25 cellular contexts compared by ENCODE assay signal in the genomic region with DNA sequence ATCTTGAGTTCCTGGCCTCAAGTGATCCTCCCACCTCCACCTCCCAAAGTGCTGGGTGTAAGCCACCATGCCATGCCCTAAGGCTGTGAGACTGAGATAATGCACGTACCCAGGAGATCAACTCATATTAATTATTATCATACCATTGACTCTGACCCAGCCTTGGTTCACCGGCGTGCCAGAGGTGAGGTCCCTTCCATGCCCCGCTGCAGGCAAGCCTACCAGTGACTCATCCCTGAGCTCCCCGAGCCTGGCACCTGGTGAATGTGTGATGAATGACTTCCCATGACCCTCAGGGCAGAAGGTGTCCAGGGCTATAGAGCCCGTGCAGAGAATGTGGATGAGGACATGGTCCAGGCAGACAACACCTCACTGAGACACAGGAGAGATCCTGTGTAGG. TPM values are rescaled to one million over a fixed set of nuclear protein-coding genes. Genes with fewer than 3 reads are reported as not detected.
DNase-seq lines count a peak whose midpoint lies in the region; ATAC-seq, FAIRE-seq and TF ChIP-seq lines count a peak whose summit lies in the region.
"Had no signal": no experiment of that assay in that cellular context is flagged by ENCODE, and none has a peak within 500 bp of the region (broad histone marks: within the 10 kb centered on the region; RNA-seq: fewer than 3 reads in every experiment).

No MANE protein-coding gene starts in this region.

- H3K9me3 ChIP-seq in H1 (ENCODE audit: insufficient read depth in 2 of 2, low read depth in 1 of 2, low read length in 1 of 2) (no peaks in the 10 kb centered on the region), mesenchymal stem cell (ENCODE audit: control insufficient read depth, low read length) (no peaks in the 10 kb centered on the region), suprapubic skin (no peaks in the 10 kb centered on the region)
- H3K9me3 ChIP-seq: BLaER1 treated with 17β-estradiol and CSF1 and Interleukin-3, amounts not matched to agents 10 nM and 100 nM; right atrium auricular region; testis had no signal

- no peak for TF ChIP-seq EP300 in H1 (IDR thresholded peaks at IDR 0.05; ENCODE audit: borderline replicate concordance in 1 of 2, low read depth in 2 of 2, low read length in 2 of 2)
- no peak for TF ChIP-seq EP300 in suprapubic skin (IDR thresholded peaks at IDR 0.05)

- H3K56ac ChIP-seq in H1 (replicated peaks; ENCODE audit: insufficient read length, low read depth, low read length) = no peak overlapping the region

- H4K91ac ChIP-seq in H1 (replicated peaks; ENCODE audit: insufficient read length, low read length) = peak overlapping the region; percentile 81
- H4K91ac ChIP-seq in mesenchymal stem cell (ENCODE audit: low read length) = no peak overlapping the region

- H2BK5ac ChIP-seq in H1 (ENCODE audit: low read depth, low read length) (no peak overlapping the region), mesenchymal stem cell (ENCODE audit: low read depth, low read length, poor library complexity, severe bottlenecking) (no peak overlapping the region)

- no peak overlapping the region for H3K27ac ChIP-seq in H1 (ENCODE audit: low read depth, low read length)
- H3K27ac ChIP-seq in mesenchymal stem cell (ENCODE audit: low read length, poor library complexity, severe bottlenecking) = no peak overlapping the region
- H3K27ac ChIP-seq in suprapubic skin = no peak overlapping the region
- H3K27ac ChIP-seq: BLaER1 treated with 17β-estradiol and CSF1 and Interleukin-3, amounts not matched to agents 10 nM and 100 nM; right atrium auricular region; testis had no signal

- H3K79me1 ChIP-seq in H1 (ENCODE audit: low read depth, low read length) (no peaks in the 10 kb centered on the region), mesenchymal stem cell (replicated peaks; ENCODE audit: low read length, poor library complexity, severe bottlenecking) (peaks cover 17% of the 10 kb centered on the region)

- H2BK12ac ChIP-seq in H1 (ENCODE audit: low read depth, low read length) (peak overlapping the region; percentile 97; the same call in 1 of the 2 replicates), mesenchymal stem cell (ENCODE audit: low read length in 2 of 2) (no peak overlapping the region)

- FAIRE-seq in H1 (lab: Jason Lieb, UNC) = no peak
- FAIRE-seq: endometrium had no signal

- H2BK15ac ChIP-seq in H1 (ENCODE audit: low read length) = peak overlapping the region; percentile 88; the same call in 1 of the 2 replicates
- H2BK15ac ChIP-seq in mesenchymal stem cell (ENCODE audit: low read depth, poor library complexity, severe bottlenecking) = no peak overlapping the region

- peaks cover 0 to 22% (median 12%) of the 10 kb centered on the region in 4 experiments; a peak in 6 of 7 replicates for H3K4me1 ChIP-seq in H1 (replicated peaks in 1 of 4; ENCODE audit: control insufficient read depth in 3 of 4, insufficient read depth in 4 of 4, low read length in 3 of 4)
- peaks cover 45% of the 10 kb centered on the region for H3K4me1 ChIP-seq in mesenchymal stem cell (ENCODE audit: control insufficient read depth, insufficient read depth, low read depth, low read length)
- no peaks in the 10 kb centered on the region for H3K4me1 ChIP-seq in suprapubic skin
- H3K4me1 ChIP-seq: BLaER1 treated with 17β-estradiol and CSF1 and Interleukin-3, amounts not matched to agents 10 nM and 100 nM; right atrium auricular region had no signal

- H4K8ac ChIP-seq in H1 (ENCODE audit: extremely low read depth, insufficient read depth, low read length) (no peak overlapping the region), mesenchymal stem cell (ENCODE audit: low read length) (no peak overlapping the region)

- no peak for TF ChIP-seq RAD21 in H1 (IDR thresholded peaks at IDR 0.05 in 1 of 2, conservative IDR thresholded peaks at IDR 0.05 in 1 of 2; ENCODE audit: low read depth in 2 of 2, low read length in 2 of 2)

- CTCF ChIA-PET in H1 (lab: Charles Lee; ENCODE audit: partially characterized antibody) = interaction anchor here (0.8 to 2.7 kb wide), 5 partner anchors 9 to 21 kb away, joined by 3 to 10 read pairs (median 3); no protein-coding TSS in a partner anchor

- H4K20me1 ChIP-seq in H1 (replicated peaks in 1 of 2; ENCODE audit: control insufficient read depth in 1 of 2, insufficient read depth in 2 of 2, low read length in 2 of 2) = peaks cover 0 to 2% of the 10 kb centered on the region in 2 experiments

- no peak overlapping the region for H3K18ac ChIP-seq in H1 (ENCODE audit: extremely low read depth, low read length)
- H3K18ac ChIP-seq in mesenchymal stem cell (ENCODE audit: low read depth in 1 of 2, low read length in 2 of 2) = no peak overlapping the region

- no peak overlapping the region for H3K23ac ChIP-seq in H1 (ENCODE audit: insufficient read length)
- H3K23ac ChIP-seq in mesenchymal stem cell (ENCODE audit: low read length in 2 of 2) = no peak overlapping the region

- H4K5ac ChIP-seq in H1 (ENCODE audit: insufficient read length, low read depth, low read length) = no peak overlapping the region

- H2AFZ ChIP-seq in H1 (ENCODE audit: low read length) (no peak overlapping the region), mesenchymal stem cell (ENCODE audit: low read depth, low read length) (no peak overlapping the region)

- H2AK5ac ChIP-seq in H1 (ENCODE audit: low read depth, low read length) (peak overlapping the region; percentile 98; the same call in 1 of the 2 replicates), mesenchymal stem cell (ENCODE audit: low read length, severe bottlenecking) (peak overlapping the region; percentile 10)

- 95% methylated on average over 6 of the region's 6 CpGs; no CpG with 5 or more reads in 1 of the 2 experiments for WGBS in H1 (ENCODE audit: extremely low coverage in 1 of 2, insufficient coverage in 1 of 2, insufficient read length in 1 of 2, insufficient replicate concordance in 2 of 2, low coverage in 1 of 2, low lambda C conversion rate in 2 of 2, missing lambda C conversion rate in 1 of 2), 2 experiments
- WGBS in mesenchymal stem cell = 77% methylated on average over 6 of the region's 6 CpGs
- WGBS in suprapubic skin = 66% methylated on average over 6 of the region's 6 CpGs

- peak overlapping the region in 1 of 4 experiments; percentile 14; a peak in 1 of 7 replicates for H3K9ac ChIP-seq in H1 (replicated peaks in 1 of 4; ENCODE audit: extremely low read depth in 1 of 4, low read depth in 3 of 4, low read length in 3 of 4)
- H3K9ac ChIP-seq in mesenchymal stem cell (ENCODE audit: low read length) = no peak overlapping the region
- H3K9ac ChIP-seq: BLaER1 treated with 17β-estradiol and CSF1 and Interleukin-3, amounts not matched to agents 10 nM and 100 nM had no signal

- no peak for ATAC-seq in HG03108 (IDR thresholded peaks at IDR 0.05; ENCODE audit: unreplicated experiment)
- ATAC-seq in SK-N-SH treated with all-trans-retinoic acid at 6 μM for 48 hours = no peak
- ATAC-seq: stimulated activated naive B cell treated with anti-CD40 and anti-IgM and Interleukin-4, amounts not matched to agents 10 μg/mL and 1 μg/mL and 100 μg/mL, for 72 hours had no signal

- TF ChIP-seq CTCF in H1 (IDR thresholded peaks at IDR 0.05; ENCODE audit: control extremely low read depth in 1 of 3, insufficient read depth in 1 of 3, low read depth in 1 of 3, low read length in 3 of 3) = no peak
- no peak for TF ChIP-seq CTCF in suprapubic skin (IDR thresholded peaks at IDR 0.05)

- H2BK20ac ChIP-seq in H1 (ENCODE audit: low read length) = no peak overlapping the region

- TF ChIP-seq POLR2A in H1 (IDR thresholded peaks at IDR 0.05; ENCODE audit: control extremely low read depth in 1 of 2, low read depth in 2 of 2, low read length in 2 of 2) (no peak), suprapubic skin (IDR thresholded peaks at IDR 0.05) (no peak)

- H3K79me2 ChIP-seq in H1 (ENCODE audit: control insufficient read depth in 1 of 2, insufficient read depth in 2 of 2, low read length in 2 of 2) = no peaks in the 10 kb centered on the region

- no peak overlapping the region for H3K4me2 ChIP-seq in H1 (ENCODE audit: insufficient read depth in 1 of 2, low read depth in 2 of 2, low read length in 2 of 2)
- no peak overlapping the region for H3K4me2 ChIP-seq in mesenchymal stem cell (ENCODE audit: low read length, poor library complexity, severe bottlenecking)

- H2BK120ac ChIP-seq in H1 (replicated peaks; ENCODE audit: low read depth, low read length) (no peak overlapping the region), mesenchymal stem cell (ENCODE audit: low read depth, low read length) (no peak overlapping the region)

- H3K14ac ChIP-seq in H1 (ENCODE audit: insufficient read length) = no peak overlapping the region
- no peak overlapping the region for H3K14ac ChIP-seq in mesenchymal stem cell (ENCODE audit: low read length in 2 of 2)

- POLR2A ChIA-PET in H1 (lab: Charles Lee; ENCODE audit: partially characterized antibody) = interaction anchor here (1.0 to 1.7 kb wide), 2 partner anchors 11 to 13 kb away, joined by 3 to 11 read pairs; partner anchors contain the start of gene GAL3ST1

- no peaks in the 10 kb centered on the region for H3K36me3 ChIP-seq in H1 (ENCODE audit: control insufficient read depth in 2 of 4, insufficient read depth in 4 of 4, low read length in 3 of 4)
- peaks cover 0 to 7% of the 10 kb centered on the region in 2 experiments for H3K36me3 ChIP-seq in mesenchymal stem cell (ENCODE audit: control insufficient read depth in 1 of 2, insufficient read depth in 2 of 2, low read depth in 1 of 2, low read length in 2 of 2)
- no peaks in the 10 kb centered on the region for H3K36me3 ChIP-seq in suprapubic skin
- H3K36me3 ChIP-seq: BLaER1 treated with 17β-estradiol and CSF1 and Interleukin-3, amounts not matched to agents 10 nM and 100 nM; right atrium auricular region had no signal

- H3K27me3 ChIP-seq in H1 (replicated peaks in 1 of 4; ENCODE audit: control insufficient read depth in 3 of 4, extremely low read depth in 1 of 4, insufficient read depth in 3 of 4, low read length in 3 of 4) (no peaks in the 10 kb centered on the region), mesenchymal stem cell (ENCODE audit: control insufficient read depth in 1 of 2, insufficient read depth in 1 of 2, low read length in 2 of 2) (peaks cover 0 to 50% of the 10 kb centered on the region in 2 experiments), suprapubic skin (no peaks in the 10 kb centered on the region)
- H3K27me3 ChIP-seq: BLaER1 treated with 17β-estradiol and CSF1 and Interleukin-3, amounts not matched to agents 10 nM and 100 nM; right atrium auricular region; testis had no signal

- H3K4me3 ChIP-seq in H1 (ENCODE audit: extremely low read depth in 1 of 4, insufficient read depth in 2 of 4, low read depth in 3 of 4, low read length in 4 of 4) (no peak overlapping the region), mesenchymal stem cell (ENCODE audit: insufficient read depth in 1 of 2, low read depth in 1 of 2, low read length in 2 of 2) (no peak overlapping the region), suprapubic skin (no peak overlapping the region)
- H3K4me3 ChIP-seq: BLaER1 treated with 17β-estradiol and CSF1 and Interleukin-3, amounts not matched to agents 10 nM and 100 nM; right atrium auricular region; testis had no signal

- DNase-seq in Caki2 (ENCODE audit: low read depth) = peak; percentile 98
- DNase-seq in NCI-H226 = peak; percentile 86
- DNase-seq in H1 (ENCODE audit: low read depth in 1 of 2, low spot score in 2 of 2) = no peak
- no peak for DNase-seq in mesenchymal stem cell
- DNase-seq in suprapubic skin (ENCODE audit: low spot score in 2 of 2) = no peak
- DNase-seq in NCI-H526 treated with DMSO at 0.1 percent for 48 hours (lab: John Stamatoyannopoulos, UW) = no peak
- DNase-seq: activated B cell treated with CpG ODN at 0.5 μM for 24 hours; activated CD4-positive, alpha-beta T cell treated with anti-CD3 and anti-CD28 coated beads, Interleukin-2, amount 50 U/mL, for 4 hours; activated naive CD4-positive, alpha-beta T cell treated with anti-CD3 and anti-CD28 coated beads, Interleukin-2, amount 10 ng/mL, durations not matched to agents 7 days and 5 days; amygdala; naive B cell; NCI-H748 treated with DMSO at 0.1 percent for 48 hours; SHP77 treated with DMSO at 0.1 percent for 48 hours; stimulated activated CD4-positive, alpha-beta T cell treated with anti-CD3 and anti-CD28 coated beads, Interleukin-4, amount 100 ng/mL, for 1 hour; stimulated activated naive B cell treated with anti-CD40 and anti-IgM and Interleukin-4, amounts not matched to agents 10 μg/mL and 1 μg/mL and 100 μg/mL, for 72 hours; SW 1271; testis had no signal

- in situ Hi-C loops in Caki2 (cut with HindIII; ENCODE audit: low pct_unique_long_range_greater_than_20kb, low sequenced_read_pairs) = no loop called here

- H3K4ac ChIP-seq in H1 (replicated peaks; ENCODE audit: insufficient read length, low read depth, low read length) (no peak overlapping the region), mesenchymal stem cell (ENCODE audit: low read depth in 1 of 2, low read length in 2 of 2) (no peak overlapping the region)

- no peaks in the 10 kb centered on the region; the same call in 1 of the 2 replicates for H3K23me2 ChIP-seq in H1 (ENCODE audit: low read depth, low read length)

RNA-seq across cellular contexts. Expression of gene GAL3ST1, which starts 12.1 kb away (rescaled TPM):
- 46.3 and 76.4 TPM in 2 replicates for total RNA-seq in Caki2 (2014; rRNA removed; shearing (Covaris generic); ENCODE audit: low replicate concordance)
- total RNA-seq in H1 (2021; fragmentation: NEBNext Ultra II Directional; extraction: Animal tissue kit (Norgen Biotek cat#: 25700)) = 10.5 and 11.0 TPM in 2 replicates
- polyA plus RNA-seq in H1 (2011; rRNA removed) = 32.1 and 32.5 TPM in 2 replicates
- polyA plus RNA-seq in H1 (2011; cell fraction: cytosol; rRNA removed) = 18.0 TPM
- polyA plus RNA-seq in H1 (2011; cell fraction: nucleus; rRNA removed) = 16.6 TPM
- polyA plus RNA-seq in H1 (2012, experiment 1 of 2) = 5.1 to 12.0 TPM (median 10.9 TPM) in 4 replicates
- polyA plus RNA-seq in H1 (2012, experiment 2 of 2) = 12.7 TPM
- polyA plus RNA-seq in H1 (2013, experiment 1 of 2) = 29.0 TPM
- polyA plus RNA-seq in H1 (2013, experiment 2 of 2) = 31.8 TPM
- 4.3 and 5.1 TPM in 2 replicates for polyA minus RNA-seq in H1 (2011; rRNA and poly(A)+ RNA removed)
- polyA minus RNA-seq in H1 (2011; cell fraction: cytosol; rRNA and poly(A)+ RNA removed) = 11.2 TPM
- polyA minus RNA-seq in H1 (2011; cell fraction: nucleus; rRNA and poly(A)+ RNA removed) = 5.4 TPM
- polyA plus RNA-seq in mesenchymal stem cell (2013, experiment 1 of 2) = not detected
- polyA plus RNA-seq in mesenchymal stem cell (2013, experiment 2 of 2) = not detected
- 1 to 10 TPM; 1.2 to 3.7 (median 2.4) TPM for total RNA-seq in suprapubic skin
- total RNA-seq: activated B cell treated with CpG ODN at 0.5 μM for 24 hours; activated T-helper 1 cell treated with anti-CD3 and anti-CD28 coated beads, Interleukin-12 subunit alpha, Interleukin-12 subunit beta, Interleukin-2, Interleukin-4 antibody, amounts not matched to agents 30 ng/mL and 10 ng/mL and 1 ng/mL, durations not matched to agents 14 hours and 24 hours and 36 hours; mesenteric fat pad had no signal

RNA-seq across cellular contexts. Expression of gene SEC14L6, which starts 15.8 kb away (rescaled TPM):
- 28.2 and 51.2 TPM in 2 replicates for total RNA-seq in Caki2 (2014; rRNA removed; shearing (Covaris generic); ENCODE audit: low replicate concordance)
- total RNA-seq in H1 (2021; fragmentation: NEBNext Ultra II Directional; extraction: Animal tissue kit (Norgen Biotek cat#: 25700)) = 0.63 and 0.80 TPM in 2 replicates
- 1.9 and 2.1 TPM in 2 replicates for polyA plus RNA-seq in H1 (2011; rRNA removed)
- 1.8 TPM for polyA plus RNA-seq in H1 (2011; cell fraction: cytosol; rRNA removed)
- 3.9 TPM for polyA plus RNA-seq in H1 (2011; cell fraction: nucleus; rRNA removed)
- polyA plus RNA-seq in H1 (2012, experiment 1 of 2) = 1.2 to 1.9 TPM (median 1.6 TPM) in 4 replicates
- 0.70 TPM for polyA plus RNA-seq in H1 (2012, experiment 2 of 2)
- polyA plus RNA-seq in H1 (2013, experiment 1 of 2) = 1.1 TPM
- polyA plus RNA-seq in H1 (2013, experiment 2 of 2) = 0.75 TPM
- polyA minus RNA-seq in H1 (2011; rRNA and poly(A)+ RNA removed) = 1.5 and 2.1 TPM in 2 replicates
- polyA minus RNA-seq in H1 (2011; cell fraction: cytosol; rRNA and poly(A)+ RNA removed) = 0.51 TPM
- polyA minus RNA-seq in H1 (2011; cell fraction: nucleus; rRNA and poly(A)+ RNA removed) = 1.00 TPM
- polyA plus RNA-seq in mesenchymal stem cell (2013, experiment 1 of 2) = not detected
- polyA plus RNA-seq in mesenchymal stem cell (2013, experiment 2 of 2) = not detected
- 100 to 1,000 TPM in 1 of 4 donors, 10 to 100 TPM in 3; 15.2 to 105 (median 41.4) TPM for total RNA-seq in suprapubic skin
- total RNA-seq: activated B cell treated with CpG ODN at 0.5 μM for 24 hours; activated T-helper 1 cell treated with anti-CD3 and anti-CD28 coated beads, Interleukin-12 subunit alpha, Interleukin-12 subunit beta, Interleukin-2, Interleukin-4 antibody, amounts not matched to agents 30 ng/mL and 10 ng/mL and 1 ng/mL, durations not matched to agents 14 hours and 24 hours and 36 hours; mesenteric fat pad had no signal

RNA-seq across cellular contexts. Expression of gene PES1, which starts 29.3 kb away (rescaled TPM):
- total RNA-seq in Caki2 (2014; rRNA removed; shearing (Covaris generic); ENCODE audit: low replicate concordance) = 179 and 184 TPM in 2 replicates
- 121 and 133 TPM in 2 replicates for total RNA-seq in H1 (2021; fragmentation: NEBNext Ultra II Directional; extraction: Animal tissue kit (Norgen Biotek cat#: 25700))
- 191 and 247 TPM in 2 replicates for polyA plus RNA-seq in H1 (2011; rRNA removed)
- 147 TPM for polyA plus RNA-seq in H1 (2011; cell fraction: cytosol; rRNA removed)
- polyA plus RNA-seq in H1 (2011; cell fraction: nucleus; rRNA removed) = 202 TPM
- 90.7 to 127 TPM (median 115 TPM) in 4 replicates for polyA plus RNA-seq in H1 (2012, experiment 1 of 2)
- polyA plus RNA-seq in H1 (2012, experiment 2 of 2) = 136 TPM
- polyA plus RNA-seq in H1 (2013, experiment 1 of 2) = 73.6 TPM
- 74.6 TPM for polyA plus RNA-seq in H1 (2013, experiment 2 of 2)
- 186 and 236 TPM in 2 replicates for polyA minus RNA-seq in H1 (2011; rRNA and poly(A)+ RNA removed)
- polyA minus RNA-seq in H1 (2011; cell fraction: cytosol; rRNA and poly(A)+ RNA removed) = 73.2 TPM
- polyA minus RNA-seq in H1 (2011; cell fraction: nucleus; rRNA and poly(A)+ RNA removed) = 84.9 TPM
- polyA plus RNA-seq in mesenchymal stem cell (2013, experiment 1 of 2) = 48.9 TPM
- 48.6 TPM for polyA plus RNA-seq in mesenchymal stem cell (2013, experiment 2 of 2)
- total RNA-seq in suprapubic skin = 10 to 100 TPM; 46.7 to 59.9 (median 53.1) TPM

RNA-seq across cellular contexts. Expression of gene TCN2, which starts 44.6 kb away (rescaled TPM):
- total RNA-seq in Caki2 (2014; rRNA removed; shearing (Covaris generic); ENCODE audit: low replicate concordance) = 44.8 and 55.6 TPM in 2 replicates
- total RNA-seq in H1 (2021; fragmentation: NEBNext Ultra II Directional; extraction: Animal tissue kit (Norgen Biotek cat#: 25700)) = 30.0 and 36.2 TPM in 2 replicates
- polyA plus RNA-seq in H1 (2011; rRNA removed) = 87.8 and 91.7 TPM in 2 replicates
- polyA plus RNA-seq in H1 (2011; cell fraction: cytosol; rRNA removed) = 59.1 TPM
- 77.5 TPM for polyA plus RNA-seq in H1 (2011; cell fraction: nucleus; rRNA removed)
- polyA plus RNA-seq in H1 (2012, experiment 1 of 2) = 38.9 to 58.8 TPM (median 53.7 TPM) in 4 replicates
- polyA plus RNA-seq in H1 (2012, experiment 2 of 2) = 67.8 TPM
- 56.8 TPM for polyA plus RNA-seq in H1 (2013, experiment 1 of 2)
- polyA plus RNA-seq in H1 (2013, experiment 2 of 2) = 56.9 TPM
- 73.8 and 106 TPM in 2 replicates for polyA minus RNA-seq in H1 (2011; rRNA and poly(A)+ RNA removed)
- polyA minus RNA-seq in H1 (2011; cell fraction: cytosol; rRNA and poly(A)+ RNA removed) = 33.8 TPM
- 46.5 TPM for polyA minus RNA-seq in H1 (2011; cell fraction: nucleus; rRNA and poly(A)+ RNA removed)
- 16.2 TPM for polyA plus RNA-seq in mesenchymal stem cell (2013, experiment 1 of 2)
- polyA plus RNA-seq in mesenchymal stem cell (2013, experiment 2 of 2) = 16.3 TPM
- total RNA-seq in suprapubic skin = 10 to 100 TPM in 2 of 4 donors, 1 to 10 TPM in 2; 4.9 to 24.2 (median 11.0) TPM
- total RNA-seq: activated B cell treated with CpG ODN at 0.5 μM for 24 hours had no signal

RNA-seq across cellular contexts. Expression of gene SEC14L4, which starts 56.9 kb away (rescaled TPM):
- 0.14 TPM in 1 of 2 replicates, not detected in the other for total RNA-seq in Caki2 (2014; rRNA removed; shearing (Covaris generic); ENCODE audit: low replicate concordance)
- 3.9 and 4.9 TPM in 2 replicates for total RNA-seq in H1 (2021; fragmentation: NEBNext Ultra II Directional; extraction: Animal tissue kit (Norgen Biotek cat#: 25700))
- 2.6 and 2.9 TPM in 2 replicates for polyA plus RNA-seq in H1 (2011; rRNA removed)
- polyA plus RNA-seq in H1 (2011; cell fraction: cytosol; rRNA removed) = 3.8 TPM
- polyA plus RNA-seq in H1 (2011; cell fraction: nucleus; rRNA removed) = 5.6 TPM
- polyA plus RNA-seq in H1 (2012, experiment 1 of 2) = 2.1 to 4.0 TPM (median 3.6 TPM) in 4 replicates
- 2.1 TPM for polyA plus RNA-seq in H1 (2012, experiment 2 of 2)
- 2.2 TPM for polyA plus RNA-seq in H1 (2013, experiment 1 of 2)
- polyA plus RNA-seq in H1 (2013, experiment 2 of 2) = 2.1 TPM
- polyA minus RNA-seq in H1 (2011; rRNA and poly(A)+ RNA removed) = 3.2 and 3.3 TPM in 2 replicates
- 1.2 TPM for polyA minus RNA-seq in H1 (2011; cell fraction: cytosol; rRNA and poly(A)+ RNA removed)
- polyA minus RNA-seq in H1 (2011; cell fraction: nucleus; rRNA and poly(A)+ RNA removed) = 2.0 TPM
- not detected for polyA plus RNA-seq in mesenchymal stem cell (2013, experiment 1 of 2)
- not detected for polyA plus RNA-seq in mesenchymal stem cell (2013, experiment 2 of 2)
- 1 to 10 TPM; 2.2 to 3.3 (median 2.7) TPM for total RNA-seq in suprapubic skin
- total RNA-seq: activated B cell treated with CpG ODN at 0.5 μM for 24 hours; activated T-helper 1 cell treated with anti-CD3 and anti-CD28 coated beads, Interleukin-12 subunit alpha, Interleukin-12 subunit beta, Interleukin-2, Interleukin-4 antibody, amounts not matched to agents 30 ng/mL and 10 ng/mL and 1 ng/mL, durations not matched to agents 14 hours and 24 hours and 36 hours; mesenteric fat pad; right atrium auricular region had no signal
- polyA plus RNA-seq: AG04450 had no signal

Comparison
In these comparisons a context has a peak if more than half of its experiments do, and no peak if none do; other contexts are left out.
1. DNase-seq: peak in Caki2 (single experiment) and NCI-H226 (single experiment); none in H1 (0 of 2), mesenchymal stem cell (single experiment), suprapubic skin (0 of 2) and NCI-H526 treated with DMSO at 0.1 percent for 48 hours (single experiment).